ENCODE assay signal across 31 cellular contexts in genomic region chr12:18421840-18422239, GRCh38.
DNase-seq lines count a peak whose midpoint lies in the region; ATAC-seq, FAIRE-seq and TF ChIP-seq lines count a peak whose summit lies in the region.
"Had no signal": no experiment of that assay in that cellular context is flagged by ENCODE, and none has a peak within 500 bp of the region (broad histone marks: within the 10 kb centered on the region; RNA-seq: fewer than 3 reads in every experiment).

No MANE protein-coding gene starts in this region.

- H3K27me3 Mint-ChIP-seq in astrocyte (ENCODE audit: low read depth, unreplicated experiment): no peaks in the 10 kb centered on the region
- H3K27me3 Mint-ChIP-seq: activated CD8-positive, alpha-beta T cell treated with anti-CD3 and anti-CD28 coated beads for 36 hours; activated naive CD8-positive, alpha-beta T cell treated with anti-CD3 and anti-CD28 coated beads for 36 hours; memory B cell; stimulated activated memory B cell treated with anti-CD40 and anti-IgM and Interleukin-4, amounts not matched to agents 10 μg/mL and 1 μg/mL and 100 μg/mL, for 72 hours; type B pancreatic cell had no signal

- H3K36me3 ChIP-seq in IMR-90 (ENCODE audit: control insufficient read depth, insufficient read depth, low read length): no peaks in the 10 kb centered on the region
- H3K36me3 ChIP-seq in astrocyte (ENCODE audit: insufficient read depth, low read length): no peaks in the 10 kb centered on the region
- peaks cover 0 to 4% (median 0%) of the 10 kb centered on the region in 3 donors for H3K36me3 ChIP-seq in esophagus squamous epithelium
- H3K36me3 ChIP-seq: gastroesophageal sphincter, Peyer's patch, SJCRH30 had no signal

- no peak overlapping the region for H4K5ac ChIP-seq in IMR-90 (ENCODE audit: low read depth, low read length)

- H3K27ac ChIP-seq in IMR-90 (ENCODE audit: insufficient read depth, low read length) (no peak overlapping the region), astrocyte (ENCODE audit: low read depth, low read length) (no peak overlapping the region), esophagus squamous epithelium (no peak overlapping the region)
- H3K27ac ChIP-seq: body of pancreas, epithelial cell of prostate, gastroesophageal sphincter, Peyer's patch, SJCRH30 had no signal

- H3K4me3 ChIP-seq in IMR-90 (ENCODE audit: insufficient read depth, low read depth, low read length) (no peak overlapping the region), astrocyte (ENCODE audit: insufficient read depth, low read depth, low read length) (no peak overlapping the region), fibroblast of the aortic adventitia (ENCODE audit: low read depth, low read length) (no peak overlapping the region), esophagus squamous epithelium (no peak overlapping the region)
- H3K4me3 ChIP-seq: body of pancreas, gastroesophageal sphincter, Peyer's patch, SJCRH30 had no signal

- H3K9me3 ChIP-seq in IMR-90 (ENCODE audit: control insufficient read depth, insufficient read depth, low read length) (no peaks in the 10 kb centered on the region), astrocyte (ENCODE audit: insufficient read depth, low read depth, low read length) (no peaks in the 10 kb centered on the region), esophagus squamous epithelium (no peaks in the 10 kb centered on the region)
- H3K9me3 ChIP-seq: body of pancreas, gastroesophageal sphincter, Peyer's patch, SJCRH30 had no signal

- peak; percentile 4 for DNase-seq in AG08396 (ENCODE audit: low spot score)
- DNase-seq in IMR-90: peak; percentile 75
- peak; percentile 41 for DNase-seq in astrocyte (ENCODE audit: low read depth)
- peak; percentile 30 for DNase-seq in fibroblast of the aortic adventitia (ENCODE audit: low read depth)
- no peak for DNase-seq in posterior vena cava (ENCODE audit: low spot score)
- DNase-seq in esophagus squamous epithelium (lab: John Stamatoyannopoulos, UW): no peak
- no peak for DNase-seq in NCI-H2081 (lab: John Stamatoyannopoulos, UW)
- DNase-seq: activated CD4-positive, alpha-beta T cell treated with anti-CD3 and anti-CD28 coated beads for 1 hour; activated CD8-positive, alpha-beta T cell treated with anti-CD3 and anti-CD28 coated beads for 36 hours; activated effector memory CD4-positive, alpha-beta T cell treated with Interleukin-2 at 50 U/mL for 16 hours; activated naive CD8-positive, alpha-beta T cell treated with anti-CD3 and anti-CD28 coated beads for 36 hours; activated T-cell treated with anti-CD3 and anti-CD28 coated beads for 4 hours; body of pancreas; GDM1; NCI-H1105; NCI-H1930; NCI-H526; Peyer's patch; SJCRH30; stimulated activated CD4-positive, alpha-beta T cell treated with anti-CD3 and anti-CD28 coated beads, Interleukin-4, amount 100 ng/mL, for 4 hours; substantia nigra; T-helper 1 cell had no signal

- peak; percentile 67 for FAIRE-seq in astrocyte (lab: Jason Lieb, UNC)

- H3K9me3 Mint-ChIP-seq in astrocyte (ENCODE audit: unreplicated experiment): no peaks in the 10 kb centered on the region
- H3K9me3 Mint-ChIP-seq: type B pancreatic cell had no signal

- H3K18ac ChIP-seq in IMR-90 (ENCODE audit: low read depth, low read length): no peak overlapping the region

- H3K36me3 Mint-ChIP-seq in astrocyte (ENCODE audit: low read depth, unreplicated experiment): no peaks in the 10 kb centered on the region
- H3K36me3 Mint-ChIP-seq: activated naive CD8-positive, alpha-beta T cell treated with anti-CD3 and anti-CD28 coated beads for 36 hours; memory B cell; stimulated activated memory B cell treated with anti-CD40 and anti-IgM and Interleukin-4, amounts not matched to agents 10 μg/mL and 1 μg/mL and 100 μg/mL, for 72 hours had no signal

- dilution Hi-C loops in IMR-90 (cut with HindIII; ENCODE audit: low sequenced_read_pairs, unreplicated experiment): no loop called here

- 0 out of 2 replicates have a peak overlapping the region, but pooled peaks have one; percentile 50 for H3K14ac ChIP-seq in IMR-90 (replicated peaks; ENCODE audit: low read depth, low read length)

- TF ChIP-seq RAD21 in IMR-90 (IDR thresholded peaks at IDR 0.05; ENCODE audit: low read length): no peak

- POLR2A ChIA-PET in IMR-90 (lab: Charles Lee; ENCODE audit: unreplicated experiment): no interaction called here

- H3K4me1 Mint-ChIP-seq in astrocyte (ENCODE audit: low read depth, unreplicated experiment): peaks cover 11% of the 10 kb centered on the region
- H3K4me1 Mint-ChIP-seq: activated naive CD8-positive, alpha-beta T cell treated with anti-CD3 and anti-CD28 coated beads for 36 hours; memory B cell; neural crest cell; stimulated activated memory B cell treated with anti-CD40 and anti-IgM and Interleukin-4, amounts not matched to agents 10 μg/mL and 1 μg/mL and 100 μg/mL, for 72 hours had no signal

- H4K8ac ChIP-seq in IMR-90 (ENCODE audit: low read depth in 2 of 2, low read length in 2 of 2): no peak overlapping the region

- H3K4me2 ChIP-seq in IMR-90 (ENCODE audit: low read depth, low read length) (peak overlapping the region; percentile 65), astrocyte (ENCODE audit: low read length) (peak overlapping the region; percentile 2)

- WGBS in IMR-90 (ENCODE audit: extremely low coverage in 2 of 2, insufficient read length in 1 of 2), 2 experiments: no CpG with 5 or more reads among the region's 3 CpGs
- 18 to 35% methylated on average over 3 of the region's 3 CpGs for WGBS in esophagus squamous epithelium, 2 donors

- peak overlapping the region; percentile 66 for H2BK5ac ChIP-seq in IMR-90 (ENCODE audit: low read depth, low read length, poor library complexity, severe bottlenecking)

- H2AK9ac ChIP-seq in IMR-90 (replicated peaks; ENCODE audit: low read depth, low read length, poor library complexity): no peak overlapping the region

- ATAC-seq in IMR-90 (ENCODE audit: low read depth): peak; percentile 53
- no peak for ATAC-seq in GM18870 (IDR thresholded peaks at IDR 0.05; ENCODE audit: unreplicated experiment)
- ATAC-seq: activated CD8-positive, alpha-beta T cell treated with anti-CD3 and anti-CD28 coated beads for 36 hours; body of pancreas; gastroesophageal sphincter; left lobe of liver; sciatic nerve; stimulated activated memory B cell treated with anti-CD40 and anti-IgM and Interleukin-4, amounts not matched to agents 10 μg/mL and 1 μg/mL and 100 μg/mL, for 72 hours had no signal

- no peak overlapping the region for H3K4ac ChIP-seq in IMR-90 (ENCODE audit: low read depth, low read length)

- H3K79me1 ChIP-seq in IMR-90 (ENCODE audit: low read depth in 1 of 2, low read length in 2 of 2): no peaks in the 10 kb centered on the region

- H2BK120ac ChIP-seq in IMR-90 (ENCODE audit: low read depth, low read length): no peak overlapping the region

- H3K27ac Mint-ChIP-seq in astrocyte (ENCODE audit: unreplicated experiment): peak overlapping the region; percentile 45
- H3K27ac Mint-ChIP-seq: activated CD8-positive, alpha-beta T cell treated with anti-CD3 and anti-CD28 coated beads for 36 hours; activated naive CD8-positive, alpha-beta T cell treated with anti-CD3 and anti-CD28 coated beads for 36 hours; memory B cell; stimulated activated memory B cell treated with anti-CD40 and anti-IgM and Interleukin-4, amounts not matched to agents 10 μg/mL and 1 μg/mL and 100 μg/mL, for 72 hours; type B pancreatic cell had no signal

- intact Hi-C loops in IMR-90 (cut with micrococcal nuclease) (loop anchor here (5.0 kb wide), 1 partner anchor 40 kb away; no protein-coding TSS in a partner anchor), posterior vena cava (cut with DNase I) (no loop called here), esophagus squamous epithelium (cut with DNase I) (no loop called here)

- TF ChIP-seq CTCF in IMR-90 (conservative IDR thresholded peaks at IDR 0.05; ENCODE audit: low read depth, low read length): no peak
- TF ChIP-seq CTCF in astrocyte (IDR thresholded peaks at IDR 0.05; ENCODE audit: insufficient read depth, low read depth, low read length): no peak
- no peak for TF ChIP-seq CTCF in fibroblast of the aortic adventitia (IDR thresholded peaks at IDR 0.05; ENCODE audit: insufficient read depth, low read length)
- no peak for TF ChIP-seq CTCF in esophagus squamous epithelium (IDR thresholded peaks at IDR 0.05)

- H3K56ac ChIP-seq in IMR-90 (ENCODE audit: extremely low read depth, insufficient read depth, low read length): no peak overlapping the region

- CTCF ChIA-PET in IMR-90 (lab: Yijun Ruan, JAX): no interaction called here

- H4K20me1 ChIP-seq in IMR-90 (ENCODE audit: insufficient read depth, low read length) (no peaks in the 10 kb centered on the region), astrocyte (ENCODE audit: insufficient read depth, low read length) (no peaks in the 10 kb centered on the region)

- no peaks in the 10 kb centered on the region for H3K27me3 ChIP-seq in IMR-90 (ENCODE audit: control insufficient read depth, insufficient read depth, low read length)
- H3K27me3 ChIP-seq in astrocyte (ENCODE audit: insufficient read depth, low read length): no peaks in the 10 kb centered on the region
- H3K27me3 ChIP-seq in esophagus squamous epithelium: no peaks in the 10 kb centered on the region
- H3K27me3 ChIP-seq: body of pancreas, gastroesophageal sphincter, Peyer's patch, SJCRH30 had no signal

- no peak overlapping the region for H3K23ac ChIP-seq in IMR-90 (ENCODE audit: low read depth, low read length)

- H2AFZ ChIP-seq in IMR-90 (replicated peaks; ENCODE audit: low read length, poor library complexity) (no peak overlapping the region), astrocyte (ENCODE audit: low read depth, low read length) (no peak overlapping the region)

- H3K79me2 ChIP-seq in astrocyte (ENCODE audit: insufficient read depth, low read length): no peaks in the 10 kb centered on the region

- in situ Hi-C loops in IMR-90 (cut with MboI; ENCODE audit: low sequenced_read_pairs): no loop called here

- no peak for TF ChIP-seq POLR2A in IMR-90 (IDR thresholded peaks at IDR 0.05; ENCODE audit: low read depth, low read length)
- no peak for TF ChIP-seq POLR2A in esophagus squamous epithelium (IDR thresholded peaks at IDR 0.05)

- H3K4me1 ChIP-seq in IMR-90 (ENCODE audit: control insufficient read depth, insufficient read depth, low read length) (peaks cover 7% of the 10 kb centered on the region), astrocyte (ENCODE audit: insufficient read depth, low read length) (peaks cover 2% of the 10 kb centered on the region), esophagus squamous epithelium (no peaks in the 10 kb centered on the region)
- H3K4me1 ChIP-seq: body of pancreas, gastroesophageal sphincter, Peyer's patch, SJCRH30 had no signal

- H2BK15ac ChIP-seq in IMR-90 (ENCODE audit: low read depth, low read length): no peak overlapping the region

- no peak overlapping the region for H4K91ac ChIP-seq in IMR-90 (ENCODE audit: insufficient read depth, low read depth, low read length)

- H2BK20ac ChIP-seq in IMR-90 (ENCODE audit: low read depth, low read length): no peak overlapping the region

- BruUV-seq in IMR-90 (replicated peaks; lab: Mats Ljungman, UMichigan): no TSS peak

- no peak overlapping the region for H3K4me3 Mint-ChIP-seq in astrocyte (ENCODE audit: unreplicated experiment)
- H3K4me3 Mint-ChIP-seq: activated CD8-positive, alpha-beta T cell treated with anti-CD3 and anti-CD28 coated beads for 36 hours; activated naive CD8-positive, alpha-beta T cell treated with anti-CD3 and anti-CD28 coated beads for 36 hours; memory B cell; neural crest cell; stimulated activated memory B cell treated with anti-CD40 and anti-IgM and Interleukin-4, amounts not matched to agents 10 μg/mL and 1 μg/mL and 100 μg/mL, for 72 hours; type B pancreatic cell had no signal

- no peak overlapping the region; the same call in 1 of the 2 replicates for H3K9ac ChIP-seq in IMR-90 (ENCODE audit: low read depth, low read length)
- H3K9ac ChIP-seq in astrocyte (ENCODE audit: low read length): no peak overlapping the region

- H2AK5ac ChIP-seq in IMR-90 (ENCODE audit: low read depth, low read length): no peak overlapping the region

- H3K9me1 ChIP-seq in IMR-90 (ENCODE audit: insufficient read depth, low read length): 0 out of 2 replicates have a peak, but pooled peaks cover 2% of the 10 kb centered on the region

Comparison
In these comparisons a context has a peak if more than half of its experiments do, and no peak if none do; other contexts are left out.
1. DNase-seq: peak in AG08396 (single experiment), IMR-90 (single experiment), astrocyte (single experiment) and fibroblast of the aortic adventitia (single experiment); none in posterior vena cava (single experiment), esophagus squamous epithelium (single experiment) and NCI-H2081 (0 of 2).